8 cellular contexts compared by ENCODE assay signal in the genomic region with DNA sequence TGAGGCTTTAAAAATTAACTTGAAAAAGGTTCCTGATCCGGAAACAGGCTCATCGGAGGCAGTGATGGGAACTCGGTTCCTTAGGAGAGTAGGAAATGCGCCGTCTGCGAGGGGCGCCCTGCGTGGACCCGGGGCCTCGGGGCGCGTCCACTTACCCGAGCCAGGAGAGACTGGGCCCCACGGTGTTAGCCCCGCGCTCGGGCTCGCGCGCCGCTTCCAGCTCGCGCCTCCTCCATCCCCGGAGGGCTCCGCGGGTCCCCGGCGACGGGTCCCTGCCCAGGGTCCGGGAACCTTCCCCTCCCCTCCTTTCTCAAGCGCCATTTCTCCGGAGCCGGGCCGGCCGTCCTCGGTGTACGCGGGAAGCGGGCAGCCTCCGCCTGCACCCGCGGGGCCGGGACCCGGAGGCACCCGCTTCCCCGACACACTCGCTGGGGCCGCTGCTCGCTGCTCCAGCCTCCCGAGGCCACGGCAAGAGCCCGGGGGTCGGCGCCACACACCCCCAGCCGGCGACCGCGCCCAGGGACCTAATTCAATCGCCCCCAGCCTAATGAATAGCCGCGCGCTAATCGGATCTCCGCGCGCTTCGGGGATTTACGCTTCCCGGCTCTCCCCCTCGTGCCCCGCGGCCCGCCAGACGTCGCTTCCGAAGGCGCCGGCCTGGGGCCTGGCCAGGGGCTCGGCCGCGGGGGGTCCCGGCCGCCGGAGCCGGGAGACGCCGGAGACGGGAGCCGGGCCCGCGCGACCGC. TPM values are rescaled to one million over a fixed set of nuclear protein-coding genes. Genes with fewer than 3 reads are reported as not detected.
A peak's percentile ranks its signal among the peaks of the same experiment; 100 is the strongest.
DNase-seq lines count a peak whose midpoint lies in the region; FAIRE-seq and TF ChIP-seq lines count a peak whose summit lies in the region.

No MANE protein-coding gene starts in this region.

- no peaks in the 10 kb centered on the region for H3K36me3 ChIP-seq in adrenal gland (replicated peaks in 1 of 2)
- H3K36me3 ChIP-seq in keratinocyte (ENCODE audit: control insufficient read depth in 2 of 2, extremely low read depth in 1 of 2, insufficient read depth in 2 of 2, low read length in 2 of 2): no peaks in the 10 kb centered on the region
- H3K36me3 ChIP-seq in subcutaneous abdominal adipose tissue (ENCODE audit: control insufficient read depth in 5 of 5, insufficient read depth in 5 of 5, low read length in 5 of 5): peaks cover 0 to 2% (median 0%) of the 10 kb centered on the region in 5 donors

- H3K9me3 ChIP-seq in adrenal gland (replicated peaks in 1 of 3): no peaks in the 10 kb centered on the region
- H3K9me3 ChIP-seq in keratinocyte (ENCODE audit: control insufficient read depth, low read depth, low read length): no peaks in the 10 kb centered on the region
- H3K9me3 ChIP-seq in subcutaneous abdominal adipose tissue (ENCODE audit: control insufficient read depth in 5 of 5, low read length in 5 of 5): no peaks in the 10 kb centered on the region

- H3K4me1 ChIP-seq in adrenal gland (replicated peaks in 1 of 2) (peaks cover 33 to 47% of the 10 kb centered on the region in 2 donors), keratinocyte (ENCODE audit: control insufficient read depth, extremely low read depth, insufficient read depth, low read length) (peaks cover 30% of the 10 kb centered on the region), subcutaneous abdominal adipose tissue (ENCODE audit: control insufficient read depth in 5 of 5, insufficient read depth in 5 of 5, low read length in 5 of 5) (peaks cover 13 to 75% (median 68%) of the 10 kb centered on the region in 5 donors)

- WGBS in adrenal gland, 4 donors: 5 to 21% (median 8%) methylated on average over 26 to 93 of the region's 93 CpGs

- H3K9me1 ChIP-seq in keratinocyte (ENCODE audit: control insufficient read depth, extremely low read depth, insufficient read depth, low read length): no peaks in the 10 kb centered on the region

- intact Hi-C loops in adrenal gland (cut with DNase I): loop anchor here (10.0 kb wide), 2 partner anchors 92 to 98 kb away; partner anchors contain the start of gene SLC38A10 (in 1 of the 2)

- no peak overlapping the region for H2AFZ ChIP-seq in keratinocyte (ENCODE audit: control insufficient read depth, low read length)

- TF ChIP-seq POLR2A in adrenal gland (IDR thresholded peaks at IDR 0.05): no peak

- H3K27me3 ChIP-seq in adrenal gland: no peaks in the 10 kb centered on the region
- H3K27me3 ChIP-seq in keratinocyte (ENCODE audit: control insufficient read depth, extremely low read depth, insufficient read depth, low read length): no peaks in the 10 kb centered on the region
- no peaks in the 10 kb centered on the region for H3K27me3 ChIP-seq in subcutaneous abdominal adipose tissue (ENCODE audit: control insufficient read depth in 5 of 5, insufficient read depth in 4 of 5, low read length in 5 of 5)

- H3K4me2 ChIP-seq in keratinocyte (ENCODE audit: control insufficient read depth, extremely low read depth, insufficient read depth, low read depth, low read length): peak overlapping the region; percentile 81

- peak overlapping the region in 3 of 4 donors; percentile 25 to 96 (median 66) for H3K4me3 ChIP-seq in adrenal gland
- H3K4me3 ChIP-seq in keratinocyte (ENCODE audit: control insufficient read depth in 2 of 3, extremely low read depth in 1 of 3, insufficient read depth in 2 of 3, low read depth in 1 of 3, low read length in 3 of 3): peak overlapping the region; percentile 61 to 75 (median 65)
- peak overlapping the region; percentile 31 to 77 (median 67) for H3K4me3 ChIP-seq in subcutaneous abdominal adipose tissue (ENCODE audit: low read depth in 1 of 5, low read length in 5 of 5)

- H3K9ac ChIP-seq in keratinocyte (ENCODE audit: control insufficient read depth, extremely low read depth, insufficient read depth, low read length) (peak overlapping the region; percentile 86), subcutaneous abdominal adipose tissue (ENCODE audit: low read length in 5 of 5) (peak overlapping the region in 4 of 5 donors; percentile 69 to 81 (median 75))

- FAIRE-seq in keratinocyte (lab: Jason Lieb, UNC): no peak

- DNase-seq in NCI-H1417 (lab: John Stamatoyannopoulos, UW) (peak in 2 of 3 experiments; percentile 66 to 67), NCI-H1417 treated with DMSO at 0.1 percent for 48 hours (lab: John Stamatoyannopoulos, UW) (no peak), adrenal gland (no peak), keratinocyte (ENCODE audit: low read depth, low spot score) (no peak), NCI-H187 treated with DMSO at 0.1 percent for 48 hours (lab: John Stamatoyannopoulos, UW) (no peak), NOMO-1 treated with dmso at 0.1 percent for 144 hours (lab: John Stamatoyannopoulos, UW; ENCODE audit: unreplicated experiment) (no peak)
- no peak for DNase-seq in stimulated activated CD4-positive, alpha-beta T cell treated with anti-CD3 and anti-CD28 coated beads, Interleukin-1b, Interleukin-23, amount 100 ng/mL, for 48 hours

- H3K27ac ChIP-seq in adrenal gland: peak overlapping the region; percentile 11 to 97 (median 95)
- H3K27ac ChIP-seq in keratinocyte (ENCODE audit: control insufficient read depth, insufficient read depth, low read length): peak overlapping the region; percentile 67
- peak overlapping the region; percentile 87 for H3K27ac ChIP-seq in subcutaneous abdominal adipose tissue (ENCODE audit: low read depth, low read length)

- H3K79me2 ChIP-seq in keratinocyte (ENCODE audit: control insufficient read depth, insufficient read depth, low read length): peaks cover 17% of the 10 kb centered on the region

- dilution Hi-C loops in keratinocyte (cut with MboI; ENCODE audit: extremely low pct_ligation_motif_present, low sequenced_read_pairs): no loop called here

- H4K20me1 ChIP-seq in keratinocyte (ENCODE audit: control insufficient read depth, extremely low read depth, insufficient read depth, low read length): no peaks in the 10 kb centered on the region

- TF ChIP-seq CTCF in adrenal gland (IDR thresholded peaks at IDR 0.05) (no peak), keratinocyte (optimal IDR thresholded peaks at IDR 0.05 in 1 of 3, IDR thresholded peaks at IDR 0.05 in 1 of 3, conservative IDR thresholded peaks at IDR 0.05 in 1 of 3; ENCODE audit: extremely low read depth in 1 of 3, insufficient read depth in 2 of 3, low read length in 3 of 3) (no peak)

RNA-seq across cellular contexts. Expression of gene BAHCC1, which starts 2.2 kb away (rescaled TPM):
- total RNA-seq in adrenal gland: 10 to 100 TPM; 13.0 to 35.3 (median 19.2) TPM
- polyA plus RNA-seq in adrenal gland (10 to 100 TPM in 2 of 3 donors, 1 to 10 TPM in 1; 2.1 to 68.0 (median 18.2) TPM), keratinocyte (0.52 to 1.0 TPM (median 0.80 TPM) in 3 replicates)
- 0.74 TPM for polyA plus RNA-seq in keratinocyte (2011; ENCODE audit: low read depth)
- 0.13 and 0.88 TPM in 2 replicates for polyA plus RNA-seq in keratinocyte (2011; cell fraction: cytosol; rRNA removed)
- polyA plus RNA-seq in keratinocyte (2011; cell fraction: nucleus; rRNA removed): 3.0 and 5.1 TPM in 2 replicates
- polyA plus RNA-seq in keratinocyte (2012; ENCODE audit: low replicate concordance): 0.85 and 2.5 TPM in 2 replicates
- polyA minus RNA-seq in keratinocyte: 0.99 to 4.3 TPM (median 1.3 TPM) in 3 replicates
- polyA minus RNA-seq in keratinocyte (2011; cell fraction: cytosol; rRNA and poly(A)+ RNA removed): 0.96 TPM
- polyA minus RNA-seq in keratinocyte (2011; cell fraction: nucleus; rRNA and poly(A)+ RNA removed): 4.7 and 6.7 TPM in 2 replicates

Comparison
In these comparisons a context has a peak if more than half of its experiments do, and no peak if none do; other contexts are left out.
1. DNase-seq: peak in NCI-H1417 (2 of 3); none in NCI-H1417 treated with DMSO at 0.1 percent for 48 hours (single experiment), adrenal gland (0 of 7), keratinocyte (single experiment), NCI-H187 treated with DMSO at 0.1 percent for 48 hours (single experiment), stimulated activated CD4-positive, alpha-beta T cell treated with anti-CD3 and anti-CD28 coated beads, Interleukin-1b, Interleukin-23, amount 100 ng/mL, for 48 hours (single experiment) and NOMO-1 treated with dmso at 0.1 percent for 144 hours (single experiment).
2. Peak in every context shown above with its lines, with median percentiles within 50 percentile points of each other: H3K27ac ChIP-seq and H3K4me3 ChIP-seq.